ENCODE assay signal across 17 cellular contexts in the genomic region with DNA sequence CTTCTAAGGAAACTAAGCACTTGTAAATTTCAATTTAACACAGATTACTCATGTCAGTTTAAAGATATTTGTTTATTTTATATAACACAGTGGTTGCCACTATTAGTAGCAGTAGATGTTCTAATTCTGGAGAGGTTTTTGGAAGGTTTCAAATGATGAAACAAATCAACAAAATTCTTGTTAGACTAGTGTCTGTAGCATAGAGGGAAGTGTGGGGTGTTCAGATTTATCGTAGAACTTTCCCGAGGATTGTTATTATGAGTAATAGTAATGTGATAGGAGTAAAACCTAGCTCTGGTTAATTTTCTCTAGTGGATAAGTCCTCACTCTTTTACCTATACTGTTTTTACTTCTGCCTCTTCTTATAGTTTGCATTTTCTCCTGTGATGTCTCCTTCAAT. TPM values are rescaled to one million over a fixed set of nuclear protein-coding genes. Genes with fewer than 3 reads are reported as not detected.
A peak's percentile ranks its signal among the peaks of the same experiment; 100 is the strongest.
DNase-seq lines count a peak whose midpoint lies in the region; ATAC-seq and TF ChIP-seq lines count a peak whose summit lies in the region.
"Had no signal": no experiment of that assay in that cellular context is flagged by ENCODE, and none has a peak within 500 bp of the region (broad histone marks: within the 10 kb centered on the region; RNA-seq: fewer than 3 reads in every experiment).

No MANE protein-coding gene starts in this region.

- H3K27me3 ChIP-seq in hepatocyte (no peaks in the 10 kb centered on the region), transverse colon (no peaks in the 10 kb centered on the region), lower lobe of right lung (ENCODE audit: low read depth) (no peaks in the 10 kb centered on the region)

- TF ChIP-seq CTCF in HFFc6 (IDR thresholded peaks at IDR 0.05) (no peak), hepatocyte (IDR thresholded peaks at IDR 0.05; ENCODE audit: poor library complexity) (no peak), transverse colon (IDR thresholded peaks at IDR 0.05) (no peak), lower lobe of right lung (IDR thresholded peaks at IDR 0.05) (no peak)

- no peaks in the 10 kb centered on the region for H4K20me1 ChIP-seq in hepatocyte (ENCODE audit: insufficient read depth, poor library complexity, severe bottlenecking)

- TF ChIP-seq POLR2A in transverse colon (IDR thresholded peaks at IDR 0.05), result no peak

- no peaks in the 10 kb centered on the region for H3K36me3 Mint-ChIP-seq in HFFc6 (ENCODE audit: low read depth)

- intact Hi-C loops in transverse colon (cut with DNase I; ENCODE audit: low total_unique reads) (no loop called here), lower lobe of right lung (cut with DNase I) (no loop called here)

- no peaks in the 10 kb centered on the region for H3K36me3 ChIP-seq in hepatocyte (replicated peaks; ENCODE audit: insufficient read depth, low read depth)
- H3K36me3 ChIP-seq in transverse colon, result no peaks in the 10 kb centered on the region
- no peaks in the 10 kb centered on the region for H3K36me3 ChIP-seq in lower lobe of right lung

- H3K4me3 ChIP-seq in hepatocyte, result no peak overlapping the region
- no peak overlapping the region for H3K4me3 ChIP-seq in transverse colon
- no peak overlapping the region for H3K4me3 ChIP-seq in lower lobe of right lung
- H3K4me3 ChIP-seq: SK-N-MC had no signal

- in situ Hi-C loops in transverse colon (cut with MboI; ENCODE audit: low pct_ligation_motif_present in 1 of 4, low pct_unique_long_range_greater_than_20kb in 1 of 4, low sequenced_read_pairs in 3 of 4), result loop anchor here in 1 of 4 donors (25.0 kb wide), 1 partner anchor 309 kb away; the partner anchor contains the start of genes CENPN and CMC2

- 86% methylated on average over 2 of the region's 2 CpGs for WGBS in hepatocyte (ENCODE audit: low lambda C conversion rate, missing lambda C conversion rate)
- WGBS in transverse colon (ENCODE audit: low coverage in 1 of 2), 2 donors, result 40 to 79% methylated on average over 2 of the region's 2 CpGs

- no peak for TF ChIP-seq EP300 in transverse colon (IDR thresholded peaks at IDR 0.05; ENCODE audit: low read depth)

- H3K4me2 ChIP-seq in hepatocyte, result no peak overlapping the region

- H3K4me3 Mint-ChIP-seq in HFFc6, result 0 out of 2 replicates have a peak overlapping the region, but pooled peaks have one; percentile 10
- H3K4me3 Mint-ChIP-seq: CD14-positive monocyte had no signal

- H3K4me1 ChIP-seq in hepatocyte (ENCODE audit: insufficient read depth), result peaks cover 5% of the 10 kb centered on the region
- H3K4me1 ChIP-seq in transverse colon, result peaks cover 5 to 48% (median 21%) of the 10 kb centered on the region in 4 donors
- H3K4me1 ChIP-seq in lower lobe of right lung, result peaks cover 23% of the 10 kb centered on the region

- H3K27ac ChIP-seq in hepatocyte (peak overlapping the region; percentile 34), transverse colon (peak overlapping the region in 3 of 4 donors; percentile 35 to 62 (median 52)), lower lobe of right lung (no peak overlapping the region)

- H3K9me3 Mint-ChIP-seq in HFFc6, result no peaks in the 10 kb centered on the region

- H3K9me3 ChIP-seq in hepatocyte (ENCODE audit: low read depth) (no peaks in the 10 kb centered on the region), transverse colon (no peaks in the 10 kb centered on the region), lower lobe of right lung (no peaks in the 10 kb centered on the region)

- H3K79me2 ChIP-seq in hepatocyte, result peaks cover 97% of the 10 kb centered on the region

- peak overlapping the region; percentile 94; the same call in 1 of the 2 replicates for H3K27ac Mint-ChIP-seq in HFFc6
- H3K27ac Mint-ChIP-seq: CD14-positive monocyte had no signal

- ATAC-seq in GM21423 (IDR thresholded peaks at IDR 0.05; ENCODE audit: unreplicated experiment) (no peak), GM21367 (IDR thresholded peaks at IDR 0.05; ENCODE audit: unreplicated experiment) (no peak), lower lobe of right lung (no peak)
- ATAC-seq: HCT116 had no signal

- H3K27me3 Mint-ChIP-seq in HFFc6 (ENCODE audit: insufficient read depth), result no peaks in the 10 kb centered on the region; the same call in 1 of the 2 replicates

- peaks cover 65% of the 10 kb centered on the region for H3K4me1 Mint-ChIP-seq in HFFc6 (ENCODE audit: low read depth)

- H2AFZ ChIP-seq in hepatocyte, result no peak overlapping the region

- no peak for DNase-seq in HFFc6
- DNase-seq in amniotic epithelial cell (ENCODE audit: low read depth), result peak; percentile 39
- no peak for DNase-seq in hepatocyte (ENCODE audit: low spot score)
- DNase-seq in transverse colon, result no peak
- DNase-seq in lower lobe of right lung, result no peak
- DNase-seq: DMS79; NCI-H1105 treated with DMSO at 0.1 percent for 48 hours; NCI-H1694 treated with DMSO at 0.1 percent for 48 hours; NCI-H510A; NCI-H748 treated with DMSO at 0.1 percent for 48 hours; NK-92 treated with Interleukin-12 subunit alpha and Interleukin-12 subunit beta, amount 100 ng/mL, for 24 hours; SHP77 had no signal

- H3K9me2 ChIP-seq in hepatocyte (replicated peaks; ENCODE audit: insufficient read depth), result no peaks in the 10 kb centered on the region

RNA-seq across cellular contexts. Expression of gene GAN, which starts 6.3 kb away (rescaled TPM):
- 1 to 10 TPM; 5.6 to 8.6 (median 6.2) TPM for total RNA-seq in HFFc6 (2021; fragmentation: NEBNext Ultra II Directional; extraction: Animal tissue kit (Norgen Biotek cat#: 25700))
- total RNA-seq in hepatocyte (10.9 TPM in 2 replicates), transverse colon (100 to 1,000 TPM in 1 of 4 donors, 10 to 100 TPM in 3; 12.9 to 378 (median 14.7) TPM), lower lobe of right lung (6.5 TPM)
- polyA plus RNA-seq in hepatocyte, result 2.1 and 3.4 TPM in 2 replicates
